In the genomic region with DNA sequence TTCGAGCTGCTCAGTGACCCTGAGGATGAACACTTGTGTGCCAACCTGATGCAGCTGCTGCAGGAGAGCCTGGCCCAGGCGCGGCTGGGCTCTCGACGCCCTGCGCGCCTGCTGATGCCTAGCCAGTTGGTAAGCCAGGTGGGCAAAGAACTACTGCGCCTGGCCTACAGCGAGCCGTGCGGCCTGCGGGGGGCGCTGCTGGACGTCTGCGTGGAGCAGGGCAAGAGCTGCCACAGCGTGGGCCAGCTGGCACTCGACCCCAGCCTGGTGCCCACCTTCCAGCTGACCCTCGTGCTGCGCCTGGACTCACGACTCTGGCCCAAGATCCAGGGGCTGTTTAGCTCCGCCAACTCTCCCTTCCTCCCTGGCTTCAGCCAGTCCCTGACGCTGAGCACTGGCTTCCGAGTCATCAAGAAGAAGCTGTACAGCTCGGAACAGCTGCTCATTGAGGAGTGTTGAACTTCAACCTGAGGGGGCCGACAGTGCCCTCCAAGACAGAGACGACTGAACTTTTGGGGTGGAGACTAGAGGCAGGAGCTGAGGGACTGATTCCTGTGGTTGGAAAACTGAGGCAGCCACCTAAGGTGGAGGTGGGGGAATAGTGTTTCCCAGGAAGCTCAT, we compare ENCODE assay signal across 1 cellular context.
A peak's percentile ranks its signal among the peaks of the same experiment; 100 is the strongest.
TF ChIP-seq lines count a peak whose summit lies in the region.

No MANE protein-coding gene starts in this region.

TF ChIP-seq in K562, 482 proteins besides CTCF, POLR2A, EP300 and RAD21 (continued from another document and continues in another):
- TF ChIP-seq, protein P1, sequence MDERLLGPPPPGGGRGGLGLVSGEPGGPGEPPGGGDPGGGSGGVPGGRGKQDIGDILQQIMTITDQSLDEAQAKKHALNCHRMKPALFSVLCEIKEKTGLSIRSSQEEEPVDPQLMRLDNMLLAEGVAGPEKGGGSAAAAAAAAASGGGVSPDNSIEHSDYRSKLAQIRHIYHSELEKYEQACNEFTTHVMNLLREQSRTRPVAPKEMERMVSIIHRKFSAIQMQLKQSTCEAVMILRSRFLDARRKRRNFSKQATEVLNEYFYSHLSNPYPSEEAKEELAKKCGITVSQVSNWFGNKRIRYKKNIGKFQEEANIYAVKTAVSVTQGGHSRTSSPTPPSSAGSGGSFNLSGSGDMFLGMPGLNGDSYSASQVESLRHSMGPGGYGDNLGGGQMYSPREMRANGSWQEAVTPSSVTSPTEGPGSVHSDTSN (CRISPR knock-in tag; IDR thresholded peaks at IDR 0.05; ENCODE audit: low read depth) = no peak
- TF ChIP-seq, protein P1 (tag; conservative IDR thresholded peaks at IDR 0.05; ENCODE audit: low read depth) = no peak
- TF ChIP-seq, protein P2, sequence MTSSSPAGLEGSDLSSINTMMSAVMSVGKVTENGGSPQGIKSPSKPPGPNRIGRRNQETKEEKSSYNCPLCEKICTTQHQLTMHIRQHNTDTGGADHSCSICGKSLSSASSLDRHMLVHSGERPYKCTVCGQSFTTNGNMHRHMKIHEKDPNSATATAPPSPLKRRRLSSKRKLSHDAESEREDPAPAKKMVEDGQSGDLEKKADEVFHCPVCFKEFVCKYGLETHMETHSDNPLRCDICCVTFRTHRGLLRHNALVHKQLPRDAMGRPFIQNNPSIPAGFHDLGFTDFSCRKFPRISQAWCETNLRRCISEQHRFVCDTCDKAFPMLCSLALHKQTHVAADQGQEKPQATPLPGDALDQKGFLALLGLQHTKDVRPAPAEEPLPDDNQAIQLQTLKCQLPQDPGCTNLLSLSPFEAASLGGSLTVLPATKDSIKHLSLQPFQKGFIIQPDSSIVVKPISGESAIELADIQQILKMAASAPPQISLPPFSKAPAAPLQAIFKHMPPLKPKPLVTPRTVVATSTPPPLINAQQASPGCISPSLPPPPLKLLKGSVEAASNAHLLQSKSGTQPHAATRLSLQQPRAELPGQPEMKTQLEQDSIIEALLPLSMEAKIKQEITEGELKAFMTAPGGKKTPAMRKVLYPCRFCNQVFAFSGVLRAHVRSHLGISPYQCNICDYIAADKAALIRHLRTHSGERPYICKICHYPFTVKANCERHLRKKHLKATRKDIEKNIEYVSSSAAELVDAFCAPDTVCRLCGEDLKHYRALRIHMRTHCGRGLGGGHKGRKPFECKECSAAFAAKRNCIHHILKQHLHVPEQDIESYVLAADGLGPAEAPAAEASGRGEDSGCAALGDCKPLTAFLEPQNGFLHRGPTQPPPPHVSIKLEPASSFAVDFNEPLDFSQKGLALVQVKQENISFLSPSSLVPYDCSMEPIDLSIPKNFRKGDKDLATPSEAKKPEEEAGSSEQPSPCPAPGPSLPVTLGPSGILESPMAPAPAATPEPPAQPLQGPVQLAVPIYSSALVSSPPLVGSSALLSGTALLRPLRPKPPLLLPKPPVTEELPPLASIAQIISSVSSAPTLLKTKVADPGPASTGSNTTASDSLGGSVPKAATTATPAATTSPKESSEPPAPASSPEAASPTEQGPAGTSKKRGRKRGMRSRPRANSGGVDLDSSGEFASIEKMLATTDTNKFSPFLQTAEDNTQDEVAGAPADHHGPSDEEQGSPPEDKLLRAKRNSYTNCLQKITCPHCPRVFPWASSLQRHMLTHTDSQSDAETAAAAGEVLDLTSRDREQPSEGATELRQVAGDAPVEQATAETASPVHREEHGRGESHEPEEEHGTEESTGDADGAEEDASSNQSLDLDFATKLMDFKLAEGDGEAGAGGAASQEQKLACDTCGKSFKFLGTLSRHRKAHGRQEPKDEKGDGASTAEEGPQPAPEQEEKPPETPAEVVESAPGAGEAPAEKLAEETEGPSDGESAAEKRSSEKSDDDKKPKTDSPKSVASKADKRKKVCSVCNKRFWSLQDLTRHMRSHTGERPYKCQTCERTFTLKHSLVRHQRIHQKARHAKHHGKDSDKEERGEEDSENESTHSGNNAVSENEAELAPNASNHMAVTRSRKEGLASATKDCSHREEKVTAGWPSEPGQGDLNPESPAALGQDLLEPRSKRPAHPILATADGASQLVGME (CRISPR knock-in tag; IDR thresholded peaks at IDR 0.05) = peak; percentile 94; the same call in 1 of the 2 replicates
- TF ChIP-seq CREB1 (IDR thresholded peaks at IDR 0.05) (no peak), CREB1 (CRISPR knock-in tag; IDR thresholded peaks at IDR 0.05) (peak; percentile 51; the same call in 1 of the 2 replicates), ZNF695 (CRISPR knock-in tag; IDR thresholded peaks at IDR 0.05) (no peak), RBFOX2 (IDR thresholded peaks at IDR 0.05; ENCODE audit: low read depth, low read length) (peak; percentile 82), ZNF212 (CRISPR knock-in tag; IDR thresholded peaks at IDR 0.05) (0 out of 2 replicates have a peak, but pooled peaks have one; percentile 24), HDAC1 (IDR thresholded peaks at IDR 0.05) (peak in 1 of 2 experiments; percentile 10; a peak in 1 of 4 replicates), NR1H2 (CRISPR knock-in tag; IDR thresholded peaks at IDR 0.05) (no peak; the same call in 1 of the 2 replicates), ZNF12 (CRISPR knock-in tag; IDR thresholded peaks at IDR 0.05) (no peak; the same call in 1 of the 2 replicates), NFE2 (IDR thresholded peaks at IDR 0.05; ENCODE audit: low read depth) (no peak), KLF1 (tag; IDR thresholded peaks at IDR 0.05) (no peak), MCM5 (IDR thresholded peaks at IDR 0.05; ENCODE audit: low read depth) (no peak), NCOA6 (IDR thresholded peaks at IDR 0.05) (no peak), XRCC3 (IDR thresholded peaks at IDR 0.05) (no peak), SP2 (IDR thresholded peaks at IDR 0.05; ENCODE audit: extremely low read depth, low read depth, low read length, poor library complexity, severe bottlenecking) (no peak), BACH1 (tag; IDR thresholded peaks at IDR 0.05) (0 out of 2 replicates have a peak, but pooled peaks have one; percentile 36), WHSC1 (IDR thresholded peaks at IDR 0.05; ENCODE audit: low read length) (no peak), FOXA1 (IDR thresholded peaks at IDR 0.05; ENCODE audit: borderline replicate concordance) (no peak), ZC3H11A (IDR thresholded peaks at IDR 0.05; ENCODE audit: low read depth, low read length) (no peak), TAF1 (IDR thresholded peaks at IDR 0.05; ENCODE audit: control insufficient read depth, extremely low read depth, insufficient read depth, low read length, severe bottlenecking) (peak; percentile 13), KAT7 (CRISPR knock-in tag; IDR thresholded peaks at IDR 0.05; ENCODE audit: borderline replicate concordance) (peak; percentile 68; the same call in 1 of the 2 replicates), BCL6 (CRISPR knock-in tag; IDR thresholded peaks at IDR 0.05) (no peak), LEF1 (IDR thresholded peaks at IDR 0.05) (no peak), MAFF (IDR thresholded peaks at IDR 0.05; ENCODE audit: low read length) (no peak), ZNF324 (CRISPR knock-in tag; IDR thresholded peaks at IDR 0.05) (no peak), NUFIP1 (IDR thresholded peaks at IDR 0.05; ENCODE audit: partially characterized antibody) (no peak), PTBP1 (IDR thresholded peaks at IDR 0.05; ENCODE audit: low read depth, low read length) (peak; percentile 71; the same call in 1 of the 2 replicates)
- TF ChIP-seq, protein P3, sequence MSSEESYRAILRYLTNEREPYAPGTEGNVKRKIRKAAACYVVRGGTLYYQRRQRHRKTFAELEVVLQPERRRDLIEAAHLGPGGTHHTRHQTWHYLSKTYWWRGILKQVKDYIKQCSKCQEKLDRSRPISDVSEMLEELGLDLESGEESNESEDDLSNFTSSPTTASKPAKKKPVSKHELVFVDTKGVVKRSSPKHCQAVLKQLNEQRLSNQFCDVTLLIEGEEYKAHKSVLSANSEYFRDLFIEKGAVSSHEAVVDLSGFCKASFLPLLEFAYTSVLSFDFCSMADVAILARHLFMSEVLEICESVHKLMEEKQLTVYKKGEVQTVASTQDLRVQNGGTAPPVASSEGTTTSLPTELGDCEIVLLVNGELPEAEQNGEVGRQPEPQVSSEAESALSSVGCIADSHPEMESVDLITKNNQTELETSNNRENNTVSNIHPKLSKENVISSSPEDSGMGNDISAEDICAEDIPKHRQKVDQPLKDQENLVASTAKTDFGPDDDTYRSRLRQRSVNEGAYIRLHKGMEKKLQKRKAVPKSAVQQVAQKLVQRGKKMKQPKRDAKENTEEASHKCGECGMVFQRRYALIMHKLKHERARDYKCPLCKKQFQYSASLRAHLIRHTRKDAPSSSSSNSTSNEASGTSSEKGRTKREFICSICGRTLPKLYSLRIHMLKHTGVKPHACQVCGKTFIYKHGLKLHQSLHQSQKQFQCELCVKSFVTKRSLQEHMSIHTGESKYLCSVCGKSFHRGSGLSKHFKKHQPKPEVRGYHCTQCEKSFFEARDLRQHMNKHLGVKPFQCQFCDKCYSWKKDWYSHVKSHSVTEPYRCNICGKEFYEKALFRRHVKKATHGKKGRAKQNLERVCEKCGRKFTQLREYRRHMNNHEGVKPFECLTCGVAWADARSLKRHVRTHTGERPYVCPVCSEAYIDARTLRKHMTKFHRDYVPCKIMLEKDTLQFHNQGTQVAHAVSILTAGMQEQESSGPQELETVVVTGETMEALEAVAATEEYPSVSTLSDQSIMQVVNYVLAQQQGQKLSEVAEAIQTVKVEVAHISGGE (CRISPR knock-in tag; IDR thresholded peaks at IDR 0.05) = peak in 1 of 3 experiments; percentile 37; a peak in 1 of 6 replicates
- TF ChIP-seq, protein P4, sequence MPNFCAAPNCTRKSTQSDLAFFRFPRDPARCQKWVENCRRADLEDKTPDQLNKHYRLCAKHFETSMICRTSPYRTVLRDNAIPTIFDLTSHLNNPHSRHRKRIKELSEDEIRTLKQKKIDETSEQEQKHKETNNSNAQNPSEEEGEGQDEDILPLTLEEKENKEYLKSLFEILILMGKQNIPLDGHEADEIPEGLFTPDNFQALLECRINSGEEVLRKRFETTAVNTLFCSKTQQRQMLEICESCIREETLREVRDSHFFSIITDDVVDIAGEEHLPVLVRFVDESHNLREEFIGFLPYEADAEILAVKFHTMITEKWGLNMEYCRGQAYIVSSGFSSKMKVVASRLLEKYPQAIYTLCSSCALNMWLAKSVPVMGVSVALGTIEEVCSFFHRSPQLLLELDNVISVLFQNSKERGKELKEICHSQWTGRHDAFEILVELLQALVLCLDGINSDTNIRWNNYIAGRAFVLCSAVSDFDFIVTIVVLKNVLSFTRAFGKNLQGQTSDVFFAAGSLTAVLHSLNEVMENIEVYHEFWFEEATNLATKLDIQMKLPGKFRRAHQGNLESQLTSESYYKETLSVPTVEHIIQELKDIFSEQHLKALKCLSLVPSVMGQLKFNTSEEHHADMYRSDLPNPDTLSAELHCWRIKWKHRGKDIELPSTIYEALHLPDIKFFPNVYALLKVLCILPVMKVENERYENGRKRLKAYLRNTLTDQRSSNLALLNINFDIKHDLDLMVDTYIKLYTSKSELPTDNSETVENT (CRISPR knock-in tag; IDR thresholded peaks at IDR 0.05) = peak; percentile 68; the same call in 1 of the 2 replicates
- TF ChIP-seq, protein P5, sequence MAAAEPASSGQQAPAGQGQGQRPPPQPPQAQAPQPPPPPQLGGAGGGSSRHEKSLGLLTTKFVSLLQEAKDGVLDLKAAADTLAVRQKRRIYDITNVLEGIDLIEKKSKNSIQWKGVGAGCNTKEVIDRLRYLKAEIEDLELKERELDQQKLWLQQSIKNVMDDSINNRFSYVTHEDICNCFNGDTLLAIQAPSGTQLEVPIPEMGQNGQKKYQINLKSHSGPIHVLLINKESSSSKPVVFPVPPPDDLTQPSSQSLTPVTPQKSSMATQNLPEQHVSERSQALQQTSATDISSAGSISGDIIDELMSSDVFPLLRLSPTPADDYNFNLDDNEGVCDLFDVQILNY (CRISPR knock-in tag; IDR thresholded peaks at IDR 0.05) = no peak
- TF ChIP-seq, protein P6, sequence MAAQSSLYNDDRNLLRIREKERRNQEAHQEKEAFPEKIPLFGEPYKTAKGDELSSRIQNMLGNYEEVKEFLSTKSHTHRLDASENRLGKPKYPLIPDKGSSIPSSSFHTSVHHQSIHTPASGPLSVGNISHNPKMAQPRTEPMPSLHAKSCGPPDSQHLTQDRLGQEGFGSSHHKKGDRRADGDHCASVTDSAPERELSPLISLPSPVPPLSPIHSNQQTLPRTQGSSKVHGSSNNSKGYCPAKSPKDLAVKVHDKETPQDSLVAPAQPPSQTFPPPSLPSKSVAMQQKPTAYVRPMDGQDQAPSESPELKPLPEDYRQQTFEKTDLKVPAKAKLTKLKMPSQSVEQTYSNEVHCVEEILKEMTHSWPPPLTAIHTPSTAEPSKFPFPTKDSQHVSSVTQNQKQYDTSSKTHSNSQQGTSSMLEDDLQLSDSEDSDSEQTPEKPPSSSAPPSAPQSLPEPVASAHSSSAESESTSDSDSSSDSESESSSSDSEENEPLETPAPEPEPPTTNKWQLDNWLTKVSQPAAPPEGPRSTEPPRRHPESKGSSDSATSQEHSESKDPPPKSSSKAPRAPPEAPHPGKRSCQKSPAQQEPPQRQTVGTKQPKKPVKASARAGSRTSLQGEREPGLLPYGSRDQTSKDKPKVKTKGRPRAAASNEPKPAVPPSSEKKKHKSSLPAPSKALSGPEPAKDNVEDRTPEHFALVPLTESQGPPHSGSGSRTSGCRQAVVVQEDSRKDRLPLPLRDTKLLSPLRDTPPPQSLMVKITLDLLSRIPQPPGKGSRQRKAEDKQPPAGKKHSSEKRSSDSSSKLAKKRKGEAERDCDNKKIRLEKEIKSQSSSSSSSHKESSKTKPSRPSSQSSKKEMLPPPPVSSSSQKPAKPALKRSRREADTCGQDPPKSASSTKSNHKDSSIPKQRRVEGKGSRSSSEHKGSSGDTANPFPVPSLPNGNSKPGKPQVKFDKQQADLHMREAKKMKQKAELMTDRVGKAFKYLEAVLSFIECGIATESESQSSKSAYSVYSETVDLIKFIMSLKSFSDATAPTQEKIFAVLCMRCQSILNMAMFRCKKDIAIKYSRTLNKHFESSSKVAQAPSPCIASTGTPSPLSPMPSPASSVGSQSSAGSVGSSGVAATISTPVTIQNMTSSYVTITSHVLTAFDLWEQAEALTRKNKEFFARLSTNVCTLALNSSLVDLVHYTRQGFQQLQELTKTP (IDR thresholded peaks at IDR 0.05; ENCODE audit: low read depth in 1 of 2, partially characterized antibody in 2 of 2) = peak in 1 of 2 experiments; percentile 57
- TF ChIP-seq, protein P7, sequence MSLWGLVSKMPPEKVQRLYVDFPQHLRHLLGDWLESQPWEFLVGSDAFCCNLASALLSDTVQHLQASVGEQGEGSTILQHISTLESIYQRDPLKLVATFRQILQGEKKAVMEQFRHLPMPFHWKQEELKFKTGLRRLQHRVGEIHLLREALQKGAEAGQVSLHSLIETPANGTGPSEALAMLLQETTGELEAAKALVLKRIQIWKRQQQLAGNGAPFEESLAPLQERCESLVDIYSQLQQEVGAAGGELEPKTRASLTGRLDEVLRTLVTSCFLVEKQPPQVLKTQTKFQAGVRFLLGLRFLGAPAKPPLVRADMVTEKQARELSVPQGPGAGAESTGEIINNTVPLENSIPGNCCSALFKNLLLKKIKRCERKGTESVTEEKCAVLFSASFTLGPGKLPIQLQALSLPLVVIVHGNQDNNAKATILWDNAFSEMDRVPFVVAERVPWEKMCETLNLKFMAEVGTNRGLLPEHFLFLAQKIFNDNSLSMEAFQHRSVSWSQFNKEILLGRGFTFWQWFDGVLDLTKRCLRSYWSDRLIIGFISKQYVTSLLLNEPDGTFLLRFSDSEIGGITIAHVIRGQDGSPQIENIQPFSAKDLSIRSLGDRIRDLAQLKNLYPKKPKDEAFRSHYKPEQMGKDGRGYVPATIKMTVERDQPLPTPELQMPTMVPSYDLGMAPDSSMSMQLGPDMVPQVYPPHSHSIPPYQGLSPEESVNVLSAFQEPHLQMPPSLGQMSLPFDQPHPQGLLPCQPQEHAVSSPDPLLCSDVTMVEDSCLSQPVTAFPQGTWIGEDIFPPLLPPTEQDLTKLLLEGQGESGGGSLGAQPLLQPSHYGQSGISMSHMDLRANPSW (CRISPR knock-in tag; IDR thresholded peaks at IDR 0.05) = no peak
